ENCODE assay signal across 10 cellular contexts in the genomic region with DNA sequence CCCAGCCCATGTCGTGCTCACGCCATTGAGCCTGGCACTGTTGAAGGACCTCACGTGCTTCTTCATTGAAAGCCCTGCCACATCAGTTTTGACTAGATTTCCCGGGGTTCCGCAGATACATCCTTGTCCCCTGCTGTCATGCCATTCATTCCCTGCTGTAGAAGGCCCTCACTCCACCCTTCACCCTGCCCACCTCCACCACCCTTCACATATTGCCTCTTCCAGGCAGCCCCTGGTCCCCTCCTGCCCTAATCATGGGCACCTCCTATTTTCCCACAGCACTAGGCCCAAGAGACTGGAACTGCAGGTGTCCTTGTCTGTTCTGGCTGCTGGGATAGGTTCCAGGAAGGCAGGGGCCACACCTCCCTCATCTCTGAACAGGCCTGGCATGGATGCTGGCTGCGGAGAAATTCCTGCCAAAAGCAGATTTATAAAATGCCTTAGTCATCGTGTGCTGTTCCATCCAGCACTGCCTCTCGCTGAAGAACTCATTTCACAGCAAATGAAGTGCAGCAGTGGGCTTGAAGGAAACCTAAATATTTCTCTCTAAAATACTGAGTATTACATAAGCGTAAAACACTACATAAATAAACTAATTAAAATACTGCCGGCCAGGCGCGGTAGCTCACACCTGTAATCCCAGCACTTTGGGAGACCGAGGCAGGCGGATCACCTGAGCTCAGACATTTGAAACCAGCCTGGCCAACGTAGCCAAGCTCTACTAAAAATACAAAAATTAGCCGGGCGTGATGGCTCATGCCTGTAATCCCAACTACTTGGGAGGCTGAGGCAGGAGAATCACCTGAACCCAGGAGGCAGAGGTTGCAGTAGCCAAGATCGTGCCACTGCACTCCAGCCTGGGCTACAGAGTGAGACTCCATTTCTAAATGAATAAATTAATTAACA. TPM values are rescaled to one million over a fixed set of nuclear protein-coding genes. Genes with fewer than 3 reads are reported as not detected.
DNase-seq lines count a peak whose midpoint lies in the region; ATAC-seq and TF ChIP-seq lines count a peak whose summit lies in the region.
"Had no signal": no experiment of that assay in that cellular context is flagged by ENCODE, and none has a peak within 500 bp of the region (broad histone marks: within the 10 kb centered on the region; RNA-seq: fewer than 3 reads in every experiment).

No MANE protein-coding gene starts in this region.

- ATAC-seq in GM18868 (IDR thresholded peaks at IDR 0.05; ENCODE audit: unreplicated experiment): no peak

- peak; percentile 71 for DNase-seq in Daoy (ENCODE audit: low read depth)
- DNase-seq in RPMI7951 (ENCODE audit: low read depth): peak; percentile 71
- DNase-seq in fibroblast of gingiva (ENCODE audit: low read depth): peak; percentile 83
- DNase-seq in pons (ENCODE audit: low spot score): peak; percentile 38
- no peak for DNase-seq in NCI-H69 (lab: John Stamatoyannopoulos, UW)
- DNase-seq in nephron progenitor cell: no peak
- no peak for DNase-seq in dermis blood vessel endothelial cell
- DNase-seq: activated B cell treated with CpG ODN at 0.5 μM for 24 hours, endodermal cell had no signal

- peaks cover 9% of the 10 kb centered on the region for H3K27me3 Mint-ChIP-seq in nephron progenitor cell (ENCODE audit: low read depth, poor library complexity)
- H3K27me3 Mint-ChIP-seq: activated B cell treated with CpG ODN at 0.5 μM for 24 hours had no signal

- peaks cover 10% of the 10 kb centered on the region for H3K9me3 Mint-ChIP-seq in nephron progenitor cell
- H3K9me3 Mint-ChIP-seq: activated B cell treated with CpG ODN at 0.5 μM for 24 hours, endodermal cell had no signal

- H3K27ac Mint-ChIP-seq in nephron progenitor cell: no peak overlapping the region
- H3K27ac Mint-ChIP-seq: activated B cell treated with CpG ODN at 0.5 μM for 24 hours, endodermal cell had no signal

- H3K4me1 Mint-ChIP-seq in nephron progenitor cell: no peaks in the 10 kb centered on the region
- H3K4me1 Mint-ChIP-seq: activated B cell treated with CpG ODN at 0.5 μM for 24 hours, endodermal cell had no signal

- no peak overlapping the region for H3K4me3 Mint-ChIP-seq in nephron progenitor cell
- H3K4me3 Mint-ChIP-seq: activated B cell treated with CpG ODN at 0.5 μM for 24 hours, endodermal cell had no signal

- no peak for TF ChIP-seq CTCF in nephron progenitor cell (IDR thresholded peaks at IDR 0.05)

- H3K36me3 Mint-ChIP-seq in nephron progenitor cell (ENCODE audit: low read depth): peaks cover 26% of the 10 kb centered on the region

RNA-seq across cellular contexts. Expression of a gene that starts 38.4 kb away (rescaled TPM):
- total RNA-seq in Daoy (2014; rRNA removed; shearing (Covaris generic)): 80.5 and 109 TPM in 2 replicates
- 146 and 150 TPM in 2 replicates for total RNA-seq in RPMI7951 (2014; rRNA removed; shearing (Covaris generic))
- total RNA-seq in dermis blood vessel endothelial cell: 102 and 112 TPM in 2 replicates

RNA-seq across cellular contexts. Expression of a gene that starts 38.6 kb away (rescaled TPM):
- 5.4 and 8.4 TPM in 2 replicates for total RNA-seq in Daoy (2014; rRNA removed; shearing (Covaris generic))
- 6.3 and 7.1 TPM in 2 replicates for total RNA-seq in RPMI7951 (2014; rRNA removed; shearing (Covaris generic))
- total RNA-seq in dermis blood vessel endothelial cell: 1.3 and 1.5 TPM in 2 replicates

RNA-seq across cellular contexts. Expression of a gene that starts 44.5 kb away (rescaled TPM):
- total RNA-seq in Daoy (2014; rRNA removed; shearing (Covaris generic)): 0.06 and 0.95 TPM in 2 replicates
- total RNA-seq in RPMI7951 (2014; rRNA removed; shearing (Covaris generic)): 1.2 and 1.7 TPM in 2 replicates
- 0.14 and 0.17 TPM in 2 replicates for total RNA-seq in dermis blood vessel endothelial cell
- total RNA-seq: activated B cell treated with CpG ODN at 0.5 μM for 24 hours had no signal

RNA-seq across cellular contexts. Expression of a gene that starts 49.4 kb away (rescaled TPM):
- not detected in 2 replicates for total RNA-seq in Daoy (2014; rRNA removed; shearing (Covaris generic))
- not detected in 2 replicates for total RNA-seq in RPMI7951 (2014; rRNA removed; shearing (Covaris generic))
- not detected in 2 replicates for total RNA-seq in dermis blood vessel endothelial cell
- total RNA-seq: activated B cell treated with CpG ODN at 0.5 μM for 24 hours, endodermal cell had no signal

Comparison
In these comparisons a context has a peak if more than half of its experiments do, and no peak if none do; other contexts are left out.
1. DNase-seq: peak in Daoy (single experiment), RPMI7951 (single experiment), fibroblast of gingiva (single experiment) and pons (single experiment); none in NCI-H69 (single experiment), nephron progenitor cell (single experiment) and dermis blood vessel endothelial cell (single experiment).